In the genomic region with DNA sequence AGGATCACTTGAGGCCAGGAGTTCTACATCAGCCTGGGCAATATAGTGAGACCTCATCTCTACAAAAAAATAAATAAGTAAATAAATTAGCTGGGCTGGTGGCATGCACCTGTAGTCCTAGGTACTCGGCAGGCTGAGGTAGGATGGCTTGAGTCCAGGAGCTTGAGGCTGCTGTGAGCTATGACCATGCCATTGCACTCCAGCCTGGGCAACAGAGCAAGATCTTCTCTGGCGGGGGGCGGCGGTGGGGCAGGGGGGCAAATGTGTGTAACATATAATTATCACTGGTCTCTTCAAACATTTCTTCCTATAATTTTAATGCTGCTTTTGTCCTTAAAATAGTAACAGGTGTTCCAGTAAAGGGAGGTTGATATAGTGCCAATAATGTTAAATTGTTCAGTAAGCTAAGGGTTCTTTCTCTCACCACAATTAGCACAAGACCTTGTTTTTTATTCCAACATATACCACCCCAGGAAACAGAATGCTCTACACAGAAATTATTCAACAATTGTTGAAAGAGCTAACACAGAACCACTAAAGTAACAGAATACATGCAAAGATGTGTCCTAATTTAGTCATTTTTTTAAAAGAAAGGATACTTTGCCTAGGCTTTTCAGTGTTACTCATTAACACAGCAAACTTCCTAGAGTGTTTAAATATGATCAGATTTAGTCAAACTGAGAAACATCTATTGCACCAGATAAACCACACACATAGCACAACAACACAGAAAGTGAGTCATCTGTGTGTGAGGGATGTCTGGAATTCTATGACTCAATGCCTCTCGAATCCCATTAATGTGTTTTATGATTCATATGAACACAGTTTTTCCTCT, we compare ENCODE assay signal across 1 cellular context.
A peak's percentile ranks its signal among the peaks of the same experiment; 100 is the strongest.
TF ChIP-seq lines count a peak whose summit lies in the region.

No MANE protein-coding gene starts in this region.

TF ChIP-seq in GM12878, 131 proteins besides CTCF, POLR2A, EP300 and RAD21 (continued from another document and continues in another):
- no peak for TF ChIP-seq ELK1 (IDR thresholded peaks at IDR 0.05; ENCODE audit: low read depth, low read length)
- no peak for TF ChIP-seq NR2F1 (conservative IDR thresholded peaks at IDR 0.05)
- peak; percentile 98 for TF ChIP-seq EED (IDR thresholded peaks at IDR 0.05; ENCODE audit: low read depth)
- TF ChIP-seq, protein P1, sequence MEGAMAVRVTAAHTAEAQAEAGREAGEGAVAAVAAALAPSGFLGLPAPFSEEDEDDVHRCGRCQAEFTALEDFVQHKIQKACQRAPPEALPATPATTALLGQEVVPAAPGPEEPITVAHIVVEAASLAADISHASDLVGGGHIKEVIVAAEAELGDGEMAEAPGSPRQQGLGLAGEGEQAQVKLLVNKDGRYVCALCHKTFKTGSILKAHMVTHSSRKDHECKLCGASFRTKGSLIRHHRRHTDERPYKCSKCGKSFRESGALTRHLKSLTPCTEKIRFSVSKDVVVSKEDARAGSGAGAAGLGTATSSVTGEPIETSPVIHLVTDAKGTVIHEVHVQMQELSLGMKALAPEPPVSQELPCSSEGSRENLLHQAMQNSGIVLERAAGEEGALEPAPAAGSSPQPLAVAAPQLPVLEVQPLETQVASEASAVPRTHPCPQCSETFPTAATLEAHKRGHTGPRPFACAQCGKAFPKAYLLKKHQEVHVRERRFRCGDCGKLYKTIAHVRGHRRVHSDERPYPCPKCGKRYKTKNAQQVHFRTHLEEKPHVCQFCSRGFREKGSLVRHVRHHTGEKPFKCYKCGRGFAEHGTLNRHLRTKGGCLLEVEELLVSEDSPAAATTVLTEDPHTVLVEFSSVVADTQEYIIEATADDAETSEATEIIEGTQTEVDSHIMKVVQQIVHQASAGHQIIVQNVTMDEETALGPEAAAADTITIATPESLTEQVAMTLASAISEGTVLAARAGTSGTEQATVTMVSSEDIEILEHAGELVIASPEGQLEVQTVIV (IDR thresholded peaks at IDR 0.05; ENCODE audit: borderline replicate concordance, partially characterized antibody) = no peak
- no peak for TF ChIP-seq MYC (IDR thresholded peaks at IDR 0.05; ENCODE audit: insufficient read depth, insufficient read length, insufficient replicate concordance, low read length, severe bottlenecking)
- TF ChIP-seq, protein P2, sequence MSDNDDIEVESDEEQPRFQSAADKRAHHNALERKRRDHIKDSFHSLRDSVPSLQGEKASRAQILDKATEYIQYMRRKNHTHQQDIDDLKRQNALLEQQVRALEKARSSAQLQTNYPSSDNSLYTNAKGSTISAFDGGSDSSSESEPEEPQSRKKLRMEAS (IDR thresholded peaks at IDR 0.05; ENCODE audit: low read depth, low read length) = no peak
- 0 out of 4 replicates have a peak, but pooled peaks of 1 of the 2 experiments have one; percentile 12 for TF ChIP-seq SRF (IDR thresholded peaks at IDR 0.05; ENCODE audit: low read depth in 2 of 2, low read length in 2 of 2)
- TF ChIP-seq, protein P3, sequence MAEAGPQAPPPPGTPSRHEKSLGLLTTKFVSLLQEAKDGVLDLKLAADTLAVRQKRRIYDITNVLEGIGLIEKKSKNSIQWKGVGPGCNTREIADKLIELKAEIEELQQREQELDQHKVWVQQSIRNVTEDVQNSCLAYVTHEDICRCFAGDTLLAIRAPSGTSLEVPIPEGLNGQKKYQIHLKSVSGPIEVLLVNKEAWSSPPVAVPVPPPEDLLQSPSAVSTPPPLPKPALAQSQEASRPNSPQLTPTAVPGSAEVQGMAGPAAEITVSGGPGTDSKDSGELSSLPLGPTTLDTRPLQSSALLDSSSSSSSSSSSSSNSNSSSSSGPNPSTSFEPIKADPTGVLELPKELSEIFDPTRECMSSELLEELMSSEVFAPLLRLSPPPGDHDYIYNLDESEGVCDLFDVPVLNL (IDR thresholded peaks at IDR 0.05; ENCODE audit: low read depth, low read length) = no peak
- no peak for TF ChIP-seq RFX5 (IDR thresholded peaks at IDR 0.05; ENCODE audit: low read depth, low read length)
- TF ChIP-seq ZZZ3 (IDR thresholded peaks at IDR 0.05; ENCODE audit: control insufficient read depth, insufficient read length, low read depth) = no peak
- TF ChIP-seq ZBTB11 (CRISPR knock-in tag; IDR thresholded peaks at IDR 0.05) = no peak
- TF ChIP-seq USF2 (IDR thresholded peaks at IDR 0.05; ENCODE audit: borderline replicate concordance, low read depth, low read length) = no peak
- no peak for TF ChIP-seq SIN3A (IDR thresholded peaks at IDR 0.05; ENCODE audit: low read depth, low read length)
- TF ChIP-seq HDGF (IDR thresholded peaks at IDR 0.05) = no peak
- no peak for TF ChIP-seq NBN (IDR thresholded peaks at IDR 0.05)
- TF ChIP-seq FOXM1 (IDR thresholded peaks at IDR 0.05; ENCODE audit: low read depth, low read length) = peak; percentile 94
- TF ChIP-seq, protein P4, sequence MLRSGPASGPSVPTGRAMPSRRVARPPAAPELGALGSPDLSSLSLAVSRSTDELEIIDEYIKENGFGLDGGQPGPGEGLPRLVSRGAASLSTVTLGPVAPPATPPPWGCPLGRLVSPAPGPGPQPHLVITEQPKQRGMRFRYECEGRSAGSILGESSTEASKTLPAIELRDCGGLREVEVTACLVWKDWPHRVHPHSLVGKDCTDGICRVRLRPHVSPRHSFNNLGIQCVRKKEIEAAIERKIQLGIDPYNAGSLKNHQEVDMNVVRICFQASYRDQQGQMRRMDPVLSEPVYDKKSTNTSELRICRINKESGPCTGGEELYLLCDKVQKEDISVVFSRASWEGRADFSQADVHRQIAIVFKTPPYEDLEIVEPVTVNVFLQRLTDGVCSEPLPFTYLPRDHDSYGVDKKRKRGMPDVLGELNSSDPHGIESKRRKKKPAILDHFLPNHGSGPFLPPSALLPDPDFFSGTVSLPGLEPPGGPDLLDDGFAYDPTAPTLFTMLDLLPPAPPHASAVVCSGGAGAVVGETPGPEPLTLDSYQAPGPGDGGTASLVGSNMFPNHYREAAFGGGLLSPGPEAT (IDR thresholded peaks at IDR 0.05; ENCODE audit: low read depth) = peak; percentile 87
- TF ChIP-seq ZNF384 (IDR thresholded peaks at IDR 0.05; ENCODE audit: borderline replicate concordance, low read depth, low read length) = no peak
- no peak for TF ChIP-seq ATF3 (IDR thresholded peaks at IDR 0.05; ENCODE audit: borderline replicate concordance, extremely low read depth, low read depth, low read length)
- TF ChIP-seq IRF5 (IDR thresholded peaks at IDR 0.05; ENCODE audit: borderline replicate concordance) = no peak
- TF ChIP-seq BCL11A (IDR thresholded peaks at IDR 0.05; ENCODE audit: low read depth, low read length) = peak; percentile 95
- peak; percentile 58 for TF ChIP-seq SKIL (IDR thresholded peaks at IDR 0.05; ENCODE audit: low read depth, poor library complexity, severe bottlenecking)
- peak; percentile 98 to 99 for TF ChIP-seq IKZF2 (IDR thresholded peaks at IDR 0.05)
- no peak for TF ChIP-seq HDAC2 (IDR thresholded peaks at IDR 0.05)
- no peak for TF ChIP-seq KDM1A (IDR thresholded peaks at IDR 0.05; ENCODE audit: borderline replicate concordance)
- TF ChIP-seq CHD2 (IDR thresholded peaks at IDR 0.05; ENCODE audit: borderline replicate concordance, low read depth, low read length) = no peak
- TF ChIP-seq GABPA (IDR thresholded peaks at IDR 0.05; ENCODE audit: low read depth) = peak; percentile 55
- TF ChIP-seq CBX5 (IDR thresholded peaks at IDR 0.05; ENCODE audit: low read depth) = no peak
- peak in 1 of 2 experiments; percentile 63; a peak in 1 of 4 replicates for TF ChIP-seq ETV6 (conservative IDR thresholded peaks at IDR 0.05 in 1 of 2, IDR thresholded peaks at IDR 0.05 in 1 of 2; ENCODE audit: borderline replicate concordance in 1 of 2, low read depth in 1 of 2)
- no peak for TF ChIP-seq TAF1 (IDR thresholded peaks at IDR 0.05; ENCODE audit: borderline replicate concordance, low read depth, low read length)
- no peak for TF ChIP-seq KLF5 (IDR thresholded peaks at IDR 0.05; ENCODE audit: partially characterized antibody)
- TF ChIP-seq, protein P5, sequence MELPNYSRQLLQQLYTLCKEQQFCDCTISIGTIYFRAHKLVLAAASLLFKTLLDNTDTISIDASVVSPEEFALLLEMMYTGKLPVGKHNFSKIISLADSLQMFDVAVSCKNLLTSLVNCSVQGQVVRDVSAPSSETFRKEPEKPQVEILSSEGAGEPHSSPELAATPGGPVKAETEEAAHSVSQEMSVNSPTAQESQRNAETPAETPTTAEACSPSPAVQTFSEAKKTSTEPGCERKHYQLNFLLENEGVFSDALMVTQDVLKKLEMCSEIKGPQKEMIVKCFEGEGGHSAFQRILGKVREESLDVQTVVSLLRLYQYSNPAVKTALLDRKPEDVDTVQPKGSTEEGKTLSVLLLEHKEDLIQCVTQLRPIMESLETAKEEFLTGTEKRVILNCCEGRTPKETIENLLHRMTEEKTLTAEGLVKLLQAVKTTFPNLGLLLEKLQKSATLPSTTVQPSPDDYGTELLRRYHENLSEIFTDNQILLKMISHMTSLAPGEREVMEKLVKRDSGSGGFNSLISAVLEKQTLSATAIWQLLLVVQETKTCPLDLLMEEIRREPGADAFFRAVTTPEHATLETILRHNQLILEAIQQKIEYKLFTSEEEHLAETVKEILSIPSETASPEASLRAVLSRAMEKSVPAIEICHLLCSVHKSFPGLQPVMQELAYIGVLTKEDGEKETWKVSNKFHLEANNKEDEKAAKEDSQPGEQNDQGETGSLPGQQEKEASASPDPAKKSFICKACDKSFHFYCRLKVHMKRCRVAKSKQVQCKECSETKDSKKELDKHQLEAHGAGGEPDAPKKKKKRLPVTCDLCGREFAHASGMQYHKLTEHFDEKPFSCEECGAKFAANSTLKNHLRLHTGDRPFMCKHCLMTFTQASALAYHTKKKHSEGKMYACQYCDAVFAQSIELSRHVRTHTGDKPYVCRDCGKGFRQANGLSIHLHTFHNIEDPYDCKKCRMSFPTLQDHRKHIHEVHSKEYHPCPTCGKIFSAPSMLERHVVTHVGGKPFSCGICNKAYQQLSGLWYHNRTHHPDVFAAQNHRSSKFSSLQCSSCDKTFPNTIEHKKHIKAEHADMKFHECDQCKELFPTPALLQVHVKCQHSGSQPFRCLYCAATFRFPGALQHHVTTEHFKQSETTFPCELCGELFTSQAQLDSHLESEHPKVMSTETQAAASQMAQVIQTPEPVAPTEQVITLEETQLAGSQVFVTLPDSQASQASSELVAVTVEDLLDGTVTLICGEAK (IDR thresholded peaks at IDR 0.05; ENCODE audit: borderline replicate concordance) = no peak
- no peak for TF ChIP-seq EGR1 (IDR thresholded peaks at IDR 0.05; ENCODE audit: borderline replicate concordance in 1 of 2, low read depth in 2 of 2, low read length in 2 of 2)
